In genomic region chr7:139362981-139363380, GRCh38 we compare ENCODE assay signal across 13 cellular contexts. TPM values are rescaled to one million over a fixed set of nuclear protein-coding genes. Genes with fewer than 3 reads are reported as not detected.
DNase-seq lines count a peak whose midpoint lies in the region; ATAC-seq, FAIRE-seq and TF ChIP-seq lines count a peak whose summit lies in the region.
"Had no signal": no experiment of that assay in that cellular context is flagged by ENCODE, and none has a peak within 500 bp of the region (broad histone marks: within the 10 kb centered on the region; RNA-seq: fewer than 3 reads in every experiment).

No MANE protein-coding gene starts in this region.

- no TSS peak for BruUV-seq in K562 (replicated peaks; lab: Mats Ljungman, UMichigan)

- H3K4me3 ChIP-seq in LNCaP clone FGC (ENCODE audit: low read depth, low read length): peak overlapping the region; percentile 93; the same call in 1 of the 2 replicates
- no peak overlapping the region for H3K4me3 ChIP-seq in K562
- H3K4me3 ChIP-seq: SJSA1 had no signal

- CTCF ChIA-PET in K562 (lab: Yijun Ruan, JAX; ENCODE audit: low intra/inter-chr PET ratio): no interaction called here

- H3K9me3 ChIP-seq in K562 (replicated peaks; ENCODE audit: control insufficient read depth, insufficient read depth, low read depth, low read length): no peaks in the 10 kb centered on the region
- H3K9me3 ChIP-seq: SJSA1 had no signal

- no peak for TF ChIP-seq RAD21 in K562 (CRISPR knock-in tag; conservative IDR thresholded peaks at IDR 0.05 in 1 of 2, IDR thresholded peaks at IDR 0.05 in 1 of 2)

- intact Hi-C loops in K562 (cut with micrococcal nuclease): no loop called here

- no peak for TF ChIP-seq EP300 in K562 (IDR thresholded peaks at IDR 0.05; ENCODE audit: low read length)

- H3K27ac Mint-ChIP-seq in nephron progenitor cell: peak overlapping the region; percentile 66

- peaks cover 33% of the 10 kb centered on the region for H3K36me3 Mint-ChIP-seq in nephron progenitor cell (ENCODE audit: low read depth)

- no peak for ATAC-seq in K562
- ATAC-seq: foreskin keratinocyte, right cardiac atrium had no signal

- in situ Hi-C loops in K562 (cut with MboI): loop anchor here (25.0 kb wide), 1 partner anchor 1401 kb away; no protein-coding TSS in a partner anchor

- H3K27ac ChIP-seq in K562 (ENCODE audit: extremely low read depth, low read depth, low read length): no peak overlapping the region
- H3K27ac ChIP-seq: foreskin keratinocyte, SJSA1 had no signal

- no peak overlapping the region for H3K4me2 ChIP-seq in K562 (ENCODE audit: insufficient read depth, low read length)

- peaks cover 36% of the 10 kb centered on the region for H3K4me1 Mint-ChIP-seq in nephron progenitor cell

- peaks cover 98% of the 10 kb centered on the region for H3K79me2 ChIP-seq in K562 (ENCODE audit: control insufficient read depth, insufficient read depth, low read length)

- peaks cover 16 to 18% of the 10 kb centered on the region in 2 experiments for H3K4me1 ChIP-seq in K562 (replicated peaks in 1 of 2; ENCODE audit: control insufficient read depth in 2 of 2, insufficient read depth in 2 of 2, low read length in 2 of 2)

- no peak overlapping the region for H2AFZ ChIP-seq in K562 (ENCODE audit: low read depth, low read length)

- H3K4me3 Mint-ChIP-seq in nephron progenitor cell: peak overlapping the region; percentile 99

- peak overlapping the region in 1 of 2 experiments; percentile 83; a peak in 2 of 4 replicates for H3K9ac ChIP-seq in K562 (ENCODE audit: insufficient read depth in 1 of 2, low read depth in 2 of 2, low read length in 2 of 2)

- FAIRE-seq in K562 (lab: Jason Lieb, UNC): no peak

- TF ChIP-seq CTCF in LNCaP clone FGC (IDR thresholded peaks at IDR 0.05; ENCODE audit: control insufficient read depth, extremely low read depth, insufficient read depth) (no peak), K562 (IDR thresholded peaks at IDR 0.05 in 2 of 3, conservative IDR thresholded peaks at IDR 0.05 in 1 of 3; ENCODE audit: insufficient read depth in 2 of 3, low read depth in 1 of 3, low read length in 3 of 3) (no peak), nephron progenitor cell (IDR thresholded peaks at IDR 0.05) (no peak), GM20000 (IDR thresholded peaks at IDR 0.05; ENCODE audit: extremely low read depth, missing control alignments) (no peak)

- peaks cover 29% of the 10 kb centered on the region for H4K20me1 ChIP-seq in K562 (replicated peaks; ENCODE audit: control insufficient read depth, insufficient read depth, low read length)

- no peak for TF ChIP-seq POLR2A in K562 (conservative IDR thresholded peaks at IDR 0.05)

- DNase-seq in COLO829 (ENCODE audit: low spot score) (peak; percentile 54), LNCaP clone FGC (ENCODE audit: low read depth) (no peak), K562 (ENCODE audit: extremely low read depth in 1 of 4, low spot score in 3 of 4) (no peak), nephron progenitor cell (no peak), DMS79 treated with DMSO at 0.1 percent for 48 hours (lab: John Stamatoyannopoulos, UW) (no peak), GM20000 (ENCODE audit: low spot score) (no peak), ureter (ENCODE audit: low spot score) (no peak), amniotic stem cell (lab: John Stamatoyannopoulos, UW) (no peak)
- DNase-seq: activated CD8-positive, alpha-beta memory T cell treated with anti-CD3 and anti-CD28 coated beads, Interleukin-2, amount 50 U/mL, for 48 hours; foreskin keratinocyte; KBM-7; right cardiac atrium had no signal

- H3K9me3 Mint-ChIP-seq in nephron progenitor cell: no peaks in the 10 kb centered on the region

- 97% methylated on average over 6 of the region's 6 CpGs for WGBS in K562 (ENCODE audit: insufficient coverage, low coverage, missing lambda C conversion rate)

- no peaks in the 10 kb centered on the region for H3K27me3 ChIP-seq in K562 (ENCODE audit: control insufficient read depth in 2 of 2, insufficient read depth in 2 of 2, low read length in 2 of 2)
- H3K27me3 ChIP-seq: foreskin keratinocyte, SJSA1 had no signal

- H3K27me3 Mint-ChIP-seq in nephron progenitor cell (ENCODE audit: low read depth, poor library complexity): no peaks in the 10 kb centered on the region

- POLR2A ChIA-PET in K562 (lab: Yijun Ruan, JAX): interaction anchor here (0.7 to 1.0 kb wide), 3 partner anchors 12 to 24 kb away, joined by 3 to 7 read pairs (median 4); no protein-coding TSS in a partner anchor

- peaks cover 52% of the 10 kb centered on the region for H3K36me3 ChIP-seq in K562 (ENCODE audit: control insufficient read depth, insufficient read depth, low read length)

- H3K9me1 ChIP-seq in K562 (ENCODE audit: control insufficient read depth, insufficient read depth, low read length): no peaks in the 10 kb centered on the region

TF ChIP-seq in K562, 482 proteins besides CTCF, POLR2A, EP300 and RAD21 (continues in another document):
- no peak for TF ChIP-seq RUNX1 (IDR thresholded peaks at IDR 0.05; ENCODE audit: low read depth)
- no peak for TF ChIP-seq ZNF165 (CRISPR knock-in tag; IDR thresholded peaks at IDR 0.05; ENCODE audit: borderline replicate concordance)
- TF ChIP-seq ZNF175 (CRISPR knock-in tag; IDR thresholded peaks at IDR 0.05; ENCODE audit: low read depth): no peak
- TF ChIP-seq BACH1 (tag; IDR thresholded peaks at IDR 0.05): no peak
- TF ChIP-seq ZKSCAN1 (IDR thresholded peaks at IDR 0.05; ENCODE audit: low read depth, low read length): no peak
- TF ChIP-seq MAZ (CRISPR knock-in tag; conservative IDR thresholded peaks at IDR 0.05 in 1 of 2, IDR thresholded peaks at IDR 0.05 in 1 of 2): no peak
- no peak for TF ChIP-seq JUN (IDR thresholded peaks at IDR 0.05; ENCODE audit: borderline replicate concordance, low read depth, low read length)
- TF ChIP-seq JUN (CRISPR knock-in tag; IDR thresholded peaks at IDR 0.05; ENCODE audit: borderline replicate concordance): no peak
- peak; percentile 55 for TF ChIP-seq RBFOX2 (IDR thresholded peaks at IDR 0.05; ENCODE audit: low read depth, low read length)
- no peak for TF ChIP-seq FUS (optimal IDR thresholded peaks at IDR 0.05; ENCODE audit: low read depth, low read length)
- TF ChIP-seq ATF6 (CRISPR knock-in tag; IDR thresholded peaks at IDR 0.05): no peak
- no peak for TF ChIP-seq KDM4B (IDR thresholded peaks at IDR 0.05; ENCODE audit: borderline replicate concordance in 2 of 2, low read depth in 1 of 2)

RNA-seq across cellular contexts. Expression of gene LUC7L2, which starts 3.3 kb away (rescaled TPM):
- 93.5 and 286 TPM in 2 replicates for total RNA-seq in K562 (2011; cell fraction: chromatin; rRNA removed; ENCODE audit: low replicate concordance)
- total RNA-seq in K562 (2011; cell fraction: nucleolus; rRNA removed): 133 and 154 TPM in 2 replicates
- 161 and 217 TPM in 2 replicates for total RNA-seq in K562 (2011; cell fraction: nucleoplasm; rRNA removed)
- total RNA-seq in K562 (2014; rRNA removed) (110 and 119 TPM in 2 replicates), K562 (2014; rRNA removed; fragmentation: Illumina TruSeq; extraction: Trizol) (144 and 164 TPM in 2 replicates), K562 (2015; rRNA removed; fragmentation: Illumina TruSeq; extraction: Trizol) (141 and 144 TPM in 2 replicates), K562 (2021) (198 and 207 TPM in 2 replicates), ureter (140 TPM)
- polyA plus RNA-seq in K562 (2011; rRNA removed) (95.0 and 115 TPM in 2 replicates), K562 (2014; fragmentation: Illumina TruSeq; extraction: Trizol) (137 and 168 TPM in 2 replicates), K562 (2014; fragmentation: Nextera tagmentation; extraction: Ambion mirVana) (10 to 100 TPM; 56.1 to 66.5 TPM), K562 (2014; rRNA removed) (117 and 144 TPM in 2 replicates)
- 61.1 and 102 TPM in 2 replicates for polyA plus RNA-seq in K562 (2011; cell fraction: cytosol; rRNA removed)
- 137 and 144 TPM in 2 replicates for polyA plus RNA-seq in K562 (2011; cell fraction: nucleus; rRNA removed)
- 102 and 214 TPM in 2 replicates for polyA plus RNA-seq in K562 (2012)
- polyA minus RNA-seq in K562 (2011; rRNA and poly(A)+ RNA removed): 121 and 164 TPM in 2 replicates
- polyA minus RNA-seq in K562 (2011; cell fraction: cytosol; rRNA and poly(A)+ RNA removed): 55.3 and 77.4 TPM in 2 replicates
- 193 and 262 TPM in 2 replicates for polyA minus RNA-seq in K562 (2011; cell fraction: nucleus; rRNA and poly(A)+ RNA removed)

RNA-seq across cellular contexts. Expression of gene FMC1, which starts 21.8 kb away (rescaled TPM):
- 10.0 and 12.5 TPM in 2 replicates for total RNA-seq in K562 (2011; cell fraction: chromatin; rRNA removed; ENCODE audit: low replicate concordance)
- total RNA-seq in K562 (2011; cell fraction: nucleolus; rRNA removed): 17.1 and 19.0 TPM in 2 replicates
- 19.2 and 21.5 TPM in 2 replicates for total RNA-seq in K562 (2011; cell fraction: nucleoplasm; rRNA removed)
- total RNA-seq in K562 (2014; rRNA removed) (25.8 and 28.6 TPM in 2 replicates), K562 (2014; rRNA removed; fragmentation: Illumina TruSeq; extraction: Trizol) (16.8 and 26.1 TPM in 2 replicates), K562 (2015; rRNA removed; fragmentation: Illumina TruSeq; extraction: Trizol) (12.1 and 14.0 TPM in 2 replicates), K562 (2021) (29.0 TPM in 2 replicates), ureter (7.3 TPM)
- polyA plus RNA-seq in K562 (2011; rRNA removed) (30.6 and 49.5 TPM in 2 replicates), K562 (2014; fragmentation: Illumina TruSeq; extraction: Trizol) (14.1 and 25.3 TPM in 2 replicates), K562 (2014; fragmentation: Nextera tagmentation; extraction: Ambion mirVana) (100 to 1,000 TPM; 112 to 116 TPM), K562 (2014; rRNA removed) (35.3 and 37.8 TPM in 2 replicates)
- 37.2 and 46.5 TPM in 2 replicates for polyA plus RNA-seq in K562 (2011; cell fraction: cytosol; rRNA removed)
- polyA plus RNA-seq in K562 (2011; cell fraction: nucleus; rRNA removed): 32.2 and 54.0 TPM in 2 replicates
- 42.5 and 51.0 TPM in 2 replicates for polyA plus RNA-seq in K562 (2012)
- 7.4 and 8.4 TPM in 2 replicates for polyA minus RNA-seq in K562 (2011; rRNA and poly(A)+ RNA removed)
- polyA minus RNA-seq in K562 (2011; cell fraction: cytosol; rRNA and poly(A)+ RNA removed): 5.2 and 8.2 TPM in 2 replicates
- polyA minus RNA-seq in K562 (2011; cell fraction: nucleus; rRNA and poly(A)+ RNA removed): 4.3 and 8.8 TPM in 2 replicates
